Comparison of ENCODE assay signal across 1 cellular context in the genomic region with DNA sequence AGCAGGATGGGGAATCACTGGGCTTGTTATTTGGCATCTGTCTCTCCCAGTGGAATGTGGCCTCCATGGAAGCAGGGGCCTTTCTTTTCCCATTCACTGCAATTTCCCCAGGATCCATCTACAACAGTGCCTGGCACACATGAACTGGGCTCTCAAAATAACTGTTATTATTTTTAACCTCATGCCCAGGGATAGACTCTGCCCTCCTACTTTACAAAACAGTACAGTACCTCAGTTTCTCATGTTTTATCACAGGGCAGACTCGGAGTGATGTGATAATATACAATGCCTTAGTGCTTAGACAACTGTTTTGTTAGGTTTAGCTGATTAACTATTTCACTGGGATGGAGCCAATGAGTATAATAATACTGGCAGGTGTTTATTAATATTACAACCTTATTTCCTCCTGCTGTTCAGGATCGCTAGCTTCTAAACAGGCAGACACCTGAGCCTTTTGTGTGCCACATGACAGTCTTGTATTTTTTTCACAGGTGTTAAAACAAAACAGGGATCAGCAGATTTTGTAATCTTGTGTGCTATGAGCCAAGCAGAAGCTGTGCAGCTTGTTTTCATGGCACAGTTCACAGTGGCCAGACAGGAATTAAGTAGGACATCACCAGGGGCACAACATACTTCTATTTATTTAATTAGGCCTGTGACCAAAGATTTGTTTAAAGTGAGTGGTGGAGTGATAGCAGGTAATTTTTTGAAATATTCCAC.
TF ChIP-seq lines count a peak whose summit lies in the region.

No MANE protein-coding gene starts in this region.

TF ChIP-seq in GM23338, 12 proteins besides CTCF, POLR2A, EP300 and RAD21 (continued from another document):
- TF ChIP-seq, protein P1, sequence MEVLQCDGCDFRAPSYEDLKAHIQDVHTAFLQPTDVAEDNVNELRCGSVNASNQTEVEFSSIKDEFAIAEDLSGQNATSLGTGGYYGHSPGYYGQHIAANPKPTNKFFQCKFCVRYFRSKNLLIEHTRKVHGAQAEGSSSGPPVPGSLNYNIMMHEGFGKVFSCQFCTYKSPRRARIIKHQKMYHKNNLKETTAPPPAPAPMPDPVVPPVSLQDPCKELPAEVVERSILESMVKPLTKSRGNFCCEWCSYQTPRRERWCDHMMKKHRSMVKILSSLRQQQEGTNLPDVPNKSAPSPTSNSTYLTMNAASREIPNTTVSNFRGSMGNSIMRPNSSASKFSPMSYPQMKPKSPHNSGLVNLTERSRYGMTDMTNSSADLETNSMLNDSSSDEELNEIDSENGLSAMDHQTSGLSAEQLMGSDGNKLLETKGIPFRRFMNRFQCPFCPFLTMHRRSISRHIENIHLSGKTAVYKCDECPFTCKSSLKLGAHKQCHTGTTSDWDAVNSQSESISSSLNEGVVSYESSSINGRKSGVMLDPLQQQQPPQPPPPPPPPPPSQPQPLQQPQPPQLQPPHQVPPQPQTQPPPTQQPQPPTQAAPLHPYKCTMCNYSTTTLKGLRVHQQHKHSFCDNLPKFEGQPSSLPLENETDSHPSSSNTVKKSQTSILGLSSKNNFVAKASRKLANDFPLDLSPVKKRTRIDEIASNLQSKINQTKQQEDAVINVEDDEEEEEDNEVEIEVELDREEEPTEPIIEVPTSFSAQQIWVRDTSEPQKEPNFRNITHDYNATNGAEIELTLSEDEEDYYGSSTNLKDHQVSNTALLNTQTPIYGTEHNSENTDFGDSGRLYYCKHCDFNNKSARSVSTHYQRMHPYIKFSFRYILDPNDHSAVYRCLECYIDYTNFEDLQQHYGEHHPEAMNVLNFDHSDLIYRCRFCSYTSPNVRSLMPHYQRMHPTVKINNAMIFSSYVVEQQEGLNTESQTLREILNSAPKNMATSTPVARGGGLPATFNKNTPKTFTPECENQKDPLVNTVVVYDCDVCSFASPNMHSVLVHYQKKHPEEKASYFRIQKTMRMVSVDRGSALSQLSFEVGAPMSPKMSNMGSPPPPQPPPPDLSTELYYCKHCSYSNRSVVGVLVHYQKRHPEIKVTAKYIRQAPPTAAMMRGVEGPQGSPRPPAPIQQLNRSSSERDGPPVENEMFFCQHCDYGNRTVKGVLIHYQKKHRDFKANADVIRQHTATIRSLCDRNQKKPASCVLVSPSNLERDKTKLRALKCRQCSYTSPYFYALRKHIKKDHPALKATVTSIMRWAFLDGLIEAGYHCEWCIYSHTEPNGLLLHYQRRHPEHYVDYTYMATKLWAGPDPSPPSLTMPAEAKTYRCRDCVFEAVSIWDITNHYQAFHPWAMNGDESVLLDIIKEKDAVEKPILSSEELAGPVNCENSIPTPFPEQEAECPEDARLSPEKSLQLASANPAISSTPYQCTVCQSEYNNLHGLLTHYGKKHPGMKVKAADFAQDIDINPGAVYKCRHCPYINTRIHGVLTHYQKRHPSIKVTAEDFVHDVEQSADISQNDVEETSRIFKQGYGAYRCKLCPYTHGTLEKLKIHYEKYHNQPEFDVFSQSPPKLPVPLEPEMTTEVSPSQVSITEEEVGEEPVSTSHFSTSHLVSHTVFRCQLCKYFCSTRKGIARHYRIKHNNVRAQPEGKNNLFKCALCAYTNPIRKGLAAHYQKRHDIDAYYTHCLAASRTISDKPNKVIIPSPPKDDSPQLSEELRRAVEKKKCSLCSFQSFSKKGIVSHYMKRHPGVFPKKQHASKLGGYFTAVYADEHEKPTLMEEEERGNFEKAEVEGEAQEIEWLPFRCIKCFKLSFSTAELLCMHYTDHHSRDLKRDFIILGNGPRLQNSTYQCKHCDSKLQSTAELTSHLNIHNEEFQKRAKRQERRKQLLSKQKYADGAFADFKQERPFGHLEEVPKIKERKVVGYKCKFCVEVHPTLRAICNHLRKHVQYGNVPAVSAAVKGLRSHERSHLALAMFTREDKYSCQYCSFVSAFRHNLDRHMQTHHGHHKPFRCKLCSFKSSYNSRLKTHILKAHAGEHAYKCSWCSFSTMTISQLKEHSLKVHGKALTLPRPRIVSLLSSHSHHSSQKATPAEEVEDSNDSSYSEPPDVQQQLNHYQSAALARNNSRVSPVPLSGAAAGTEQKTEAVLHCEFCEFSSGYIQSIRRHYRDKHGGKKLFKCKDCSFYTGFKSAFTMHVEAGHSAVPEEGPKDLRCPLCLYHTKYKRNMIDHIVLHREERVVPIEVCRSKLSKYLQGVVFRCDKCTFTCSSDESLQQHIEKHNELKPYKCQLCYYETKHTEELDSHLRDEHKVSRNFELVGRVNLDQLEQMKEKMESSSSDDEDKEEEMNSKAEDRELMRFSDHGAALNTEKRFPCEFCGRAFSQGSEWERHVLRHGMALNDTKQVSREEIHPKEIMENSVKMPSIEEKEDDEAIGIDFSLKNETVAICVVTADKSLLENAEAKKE (CRISPR knock-in tag; IDR thresholded peaks at IDR 0.05) = no peak
- TF ChIP-seq, protein P2, sequence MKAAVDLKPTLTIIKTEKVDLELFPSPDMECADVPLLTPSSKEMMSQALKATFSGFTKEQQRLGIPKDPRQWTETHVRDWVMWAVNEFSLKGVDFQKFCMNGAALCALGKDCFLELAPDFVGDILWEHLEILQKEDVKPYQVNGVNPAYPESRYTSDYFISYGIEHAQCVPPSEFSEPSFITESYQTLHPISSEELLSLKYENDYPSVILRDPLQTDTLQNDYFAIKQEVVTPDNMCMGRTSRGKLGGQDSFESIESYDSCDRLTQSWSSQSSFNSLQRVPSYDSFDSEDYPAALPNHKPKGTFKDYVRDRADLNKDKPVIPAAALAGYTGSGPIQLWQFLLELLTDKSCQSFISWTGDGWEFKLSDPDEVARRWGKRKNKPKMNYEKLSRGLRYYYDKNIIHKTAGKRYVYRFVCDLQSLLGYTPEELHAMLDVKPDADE (IDR thresholded peaks at IDR 0.05) = no peak
- TF ChIP-seq EZH2 (IDR thresholded peaks at IDR 0.05; ENCODE audit: low read depth, unreplicated experiment) = no peak
- no peak for TF ChIP-seq JUNB (IDR thresholded peaks at IDR 0.05; ENCODE audit: unreplicated experiment)
